Comparison of ENCODE assay signal across 23 cellular contexts in the genomic region with DNA sequence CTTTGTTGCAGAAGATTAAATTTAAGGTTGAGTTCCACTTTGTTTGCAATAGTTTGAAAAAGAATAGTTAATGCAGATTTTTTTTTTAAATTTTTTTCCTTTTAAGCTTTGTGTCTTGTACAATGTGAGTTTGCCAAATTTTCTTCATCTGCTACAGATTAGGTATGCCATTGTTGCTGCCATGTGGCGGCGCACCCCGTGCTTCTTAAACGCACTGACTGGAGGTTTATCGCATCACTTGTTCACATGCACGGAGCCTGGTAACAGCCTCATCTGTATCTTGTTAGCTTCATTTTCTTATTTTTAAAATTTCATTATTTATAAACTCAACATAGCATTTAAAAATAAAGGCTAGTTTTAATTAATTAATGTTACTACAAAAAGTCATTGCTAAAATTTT. TPM values are rescaled to one million over a fixed set of nuclear protein-coding genes. Genes with fewer than 3 reads are reported as not detected.
DNase-seq lines count a peak whose midpoint lies in the region; ATAC-seq, FAIRE-seq and TF ChIP-seq lines count a peak whose summit lies in the region.
"Had no signal": no experiment of that assay in that cellular context is flagged by ENCODE, and none has a peak within 500 bp of the region (broad histone marks: within the 10 kb centered on the region; RNA-seq: fewer than 3 reads in every experiment).

No MANE protein-coding gene starts in this region.

- H3K4me3 ChIP-seq in AG10803 (ENCODE audit: low read length) = no peak overlapping the region
- no peak overlapping the region for H3K4me3 ChIP-seq in kidney (ENCODE audit: low read length in 2 of 2)
- H3K4me3 ChIP-seq in small intestine (ENCODE audit: low read depth in 1 of 2, low read length in 2 of 2) = no peak overlapping the region
- H3K4me3 ChIP-seq: BLaER1 had no signal

- intact Hi-C loops in kidney (cut with DNase I) = no loop called here

- H3K27ac ChIP-seq in kidney (ENCODE audit: low read depth in 2 of 2, low read length in 2 of 2) = no peak overlapping the region
- H3K27ac ChIP-seq in small intestine (ENCODE audit: low read depth in 1 of 2, low read length in 1 of 2) = no peak overlapping the region
- H3K27ac ChIP-seq: BLaER1 had no signal

- TF ChIP-seq CTCF in AG10803 (conservative IDR thresholded peaks at IDR 0.05; ENCODE audit: low read length) = no peak
- TF ChIP-seq CTCF in kidney (IDR thresholded peaks at IDR 0.05; ENCODE audit: borderline replicate concordance, extremely low read depth, insufficient read depth) = no peak

- H3K9me3 ChIP-seq in kidney (ENCODE audit: control insufficient read depth in 1 of 2, low read length in 2 of 2) (no peaks in the 10 kb centered on the region), small intestine (ENCODE audit: control insufficient read depth, low read depth) (no peaks in the 10 kb centered on the region)
- H3K9me3 ChIP-seq: BE2C, BLaER1, Caco-2 had no signal

- in situ Hi-C loops in KBM-7 (cut with MboI; ENCODE audit: low pct_unique_long_range_greater_than_20kb, low sequenced_read_pairs) = no loop called here

- DNase-seq in AG10803 (ENCODE audit: low read depth) (peak; percentile 41), fibroblast of gingiva (ENCODE audit: low read depth) (peak; percentile 61), kidney (peak; percentile 37), small intestine (no peak), KBM-7 (no peak), COR-L47 (lab: John Stamatoyannopoulos, UW) (no peak), left lobe of liver (ENCODE audit: low spot score) (no peak)
- DNase-seq: 8988T; ACHN; BE2C; C1 segment of cervical spinal cord; Caco-2; Calu3; CD4-positive, alpha-beta memory T cell; CD4-positive, CD25-positive, alpha-beta regulatory T cell; CD8-positive, alpha-beta memory T cell; DMS79 treated with DMSO at 0.1 percent for 48 hours; GF-D8 had no signal

- H3K4me1 ChIP-seq in kidney (ENCODE audit: control insufficient read depth in 1 of 2, insufficient read depth in 1 of 2, low read depth in 1 of 2, low read length in 2 of 2) (no peaks in the 10 kb centered on the region), small intestine (ENCODE audit: control insufficient read depth in 2 of 2, insufficient read depth in 1 of 2, low read depth in 1 of 2, low read length in 1 of 2) (no peaks in the 10 kb centered on the region)
- H3K4me1 ChIP-seq: BE2C, BLaER1, Caco-2 had no signal

- WGBS in small intestine, 3 donors = 97 to 99% (median 99%) methylated on average over 6 of the region's 6 CpGs

- no peaks in the 10 kb centered on the region for H3K27me3 ChIP-seq in small intestine (ENCODE audit: control insufficient read depth in 2 of 2, insufficient read depth in 2 of 2, low read length in 2 of 2)
- H3K27me3 ChIP-seq: BE2C, BLaER1 had no signal

- no peak overlapping the region for H3K9ac ChIP-seq in kidney (ENCODE audit: low read length in 2 of 2)
- H3K9ac ChIP-seq: BLaER1 had no signal

- ATAC-seq in HG02571 (IDR thresholded peaks at IDR 0.05; ENCODE audit: unreplicated experiment) (no peak), left lobe of liver (no peak)

- H3K36me3 ChIP-seq in kidney (ENCODE audit: control insufficient read depth in 1 of 2, insufficient read depth in 2 of 2, low read length in 2 of 2) (no peaks in the 10 kb centered on the region), small intestine (ENCODE audit: control insufficient read depth in 2 of 2, insufficient read depth in 2 of 2, low read length in 2 of 2) (peaks cover 3 to 6% of the 10 kb centered on the region in 2 donors)

- FAIRE-seq in kidney (lab: Jason Lieb, UNC) = no peak
- peak; percentile 19 for FAIRE-seq in small intestine (lab: Jason Lieb, UNC)
- FAIRE-seq: D721Med, GM12891, GM19239 had no signal

RNA-seq across cellular contexts. Expression of a gene that starts 43.5 kb away (rescaled TPM):
- 83.4 TPM for total RNA-seq in kidney
- polyA plus RNA-seq in kidney (ENCODE audit: insufficient read depth, low read depth, low replicate concordance) = 12.7 TPM
- polyA plus RNA-seq in small intestine = 10 to 100 TPM; 17.8 to 34.2 (median 20.3) TPM
- 28.3 TPM for total RNA-seq in left lobe of liver

Comparison
In these comparisons a context has a peak if more than half of its experiments do, and no peak if none do; other contexts are left out.
1. DNase-seq: peak in AG10803 (single experiment), fibroblast of gingiva (single experiment) and kidney (single experiment); none in small intestine (single experiment), KBM-7 (single experiment), COR-L47 (single experiment) and left lobe of liver (single experiment).